2 cellular contexts compared by ENCODE assay signal in genomic region chr7:143934526-143935340, GRCh38.
TF ChIP-seq lines count a peak whose summit lies in the region.

TSS of gene OR2F2 (plus strand) at chr7:143935233. CDS start at chr7:143935233, 0 bp downstream.

TF ChIP-seq in A549, 52 proteins besides CTCF, POLR2A, EP300 and RAD21 (continued from another document):
- TF ChIP-seq FOSL2 (IDR thresholded peaks at IDR 0.05) = no peak
- no peak for TF ChIP-seq FOSL2 (CRISPR knock-in tag; IDR thresholded peaks at IDR 0.05)

TF ChIP-seq in K562, 482 proteins besides CTCF, POLR2A, EP300 and RAD21 (continued from another document):
- peak; percentile 98 for TF ChIP-seq MAFF (IDR thresholded peaks at IDR 0.05; ENCODE audit: low read length)
- TF ChIP-seq MAFK (IDR thresholded peaks at IDR 0.05; ENCODE audit: low read length) = peak; percentile 98
- TF ChIP-seq HSF4 (CRISPR knock-in tag; IDR thresholded peaks at IDR 0.05; ENCODE audit: borderline replicate concordance) = no peak
